In the genomic region with DNA sequence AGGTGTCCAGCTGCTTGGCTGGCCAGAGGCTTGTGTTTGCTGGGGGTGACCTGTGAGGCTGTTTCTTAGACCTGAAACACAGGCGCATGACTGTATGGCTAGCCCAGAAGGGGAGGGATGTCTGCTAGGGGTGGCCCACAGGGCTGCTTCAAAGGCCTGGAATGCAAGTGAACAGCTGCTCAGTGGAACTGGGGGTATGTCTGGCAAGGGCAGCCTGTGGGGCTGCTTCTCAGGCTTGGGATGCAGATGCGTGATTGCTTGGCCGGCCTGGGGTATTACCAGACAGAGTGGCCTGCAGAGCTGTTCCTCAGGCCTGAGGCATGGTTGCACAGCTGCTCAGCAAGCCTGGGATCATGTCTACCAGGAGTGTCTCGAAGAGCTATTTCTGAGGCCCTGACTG, we compare ENCODE assay signal across 1 cellular context.
TF ChIP-seq lines count a peak whose summit lies in the region.

No MANE protein-coding gene starts in this region.

TF ChIP-seq in SK-N-SH treated with all-trans-retinoic acid at 6 μM for 48 hours, 23 proteins besides CTCF, POLR2A, EP300 and RAD21 (continued from another document):
- TF ChIP-seq, protein P1, sequence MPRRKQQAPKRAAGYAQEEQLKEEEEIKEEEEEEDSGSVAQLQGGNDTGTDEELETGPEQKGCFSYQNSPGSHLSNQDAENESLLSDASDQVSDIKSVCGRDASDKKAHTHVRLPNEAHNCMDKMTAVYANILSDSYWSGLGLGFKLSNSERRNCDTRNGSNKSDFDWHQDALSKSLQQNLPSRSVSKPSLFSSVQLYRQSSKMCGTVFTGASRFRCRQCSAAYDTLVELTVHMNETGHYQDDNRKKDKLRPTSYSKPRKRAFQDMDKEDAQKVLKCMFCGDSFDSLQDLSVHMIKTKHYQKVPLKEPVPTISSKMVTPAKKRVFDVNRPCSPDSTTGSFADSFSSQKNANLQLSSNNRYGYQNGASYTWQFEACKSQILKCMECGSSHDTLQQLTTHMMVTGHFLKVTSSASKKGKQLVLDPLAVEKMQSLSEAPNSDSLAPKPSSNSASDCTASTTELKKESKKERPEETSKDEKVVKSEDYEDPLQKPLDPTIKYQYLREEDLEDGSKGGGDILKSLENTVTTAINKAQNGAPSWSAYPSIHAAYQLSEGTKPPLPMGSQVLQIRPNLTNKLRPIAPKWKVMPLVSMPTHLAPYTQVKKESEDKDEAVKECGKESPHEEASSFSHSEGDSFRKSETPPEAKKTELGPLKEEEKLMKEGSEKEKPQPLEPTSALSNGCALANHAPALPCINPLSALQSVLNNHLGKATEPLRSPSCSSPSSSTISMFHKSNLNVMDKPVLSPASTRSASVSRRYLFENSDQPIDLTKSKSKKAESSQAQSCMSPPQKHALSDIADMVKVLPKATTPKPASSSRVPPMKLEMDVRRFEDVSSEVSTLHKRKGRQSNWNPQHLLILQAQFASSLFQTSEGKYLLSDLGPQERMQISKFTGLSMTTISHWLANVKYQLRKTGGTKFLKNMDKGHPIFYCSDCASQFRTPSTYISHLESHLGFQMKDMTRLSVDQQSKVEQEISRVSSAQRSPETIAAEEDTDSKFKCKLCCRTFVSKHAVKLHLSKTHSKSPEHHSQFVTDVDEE (CRISPR knock-in tag; IDR thresholded peaks at IDR 0.05), result no peak
- TF ChIP-seq BACH2 (CRISPR knock-in tag; IDR thresholded peaks at IDR 0.05; ENCODE audit: borderline replicate concordance) (no peak), ARNTL (CRISPR knock-in tag; IDR thresholded peaks at IDR 0.05; ENCODE audit: borderline replicate concordance, low read depth) (no peak), PPARA (CRISPR knock-in tag; IDR thresholded peaks at IDR 0.05; ENCODE audit: borderline replicate concordance) (no peak), ISL1 (CRISPR knock-in tag; IDR thresholded peaks at IDR 0.05) (no peak), ESRRG (CRISPR knock-in tag; IDR thresholded peaks at IDR 0.05) (no peak)
- TF ChIP-seq, protein P2, sequence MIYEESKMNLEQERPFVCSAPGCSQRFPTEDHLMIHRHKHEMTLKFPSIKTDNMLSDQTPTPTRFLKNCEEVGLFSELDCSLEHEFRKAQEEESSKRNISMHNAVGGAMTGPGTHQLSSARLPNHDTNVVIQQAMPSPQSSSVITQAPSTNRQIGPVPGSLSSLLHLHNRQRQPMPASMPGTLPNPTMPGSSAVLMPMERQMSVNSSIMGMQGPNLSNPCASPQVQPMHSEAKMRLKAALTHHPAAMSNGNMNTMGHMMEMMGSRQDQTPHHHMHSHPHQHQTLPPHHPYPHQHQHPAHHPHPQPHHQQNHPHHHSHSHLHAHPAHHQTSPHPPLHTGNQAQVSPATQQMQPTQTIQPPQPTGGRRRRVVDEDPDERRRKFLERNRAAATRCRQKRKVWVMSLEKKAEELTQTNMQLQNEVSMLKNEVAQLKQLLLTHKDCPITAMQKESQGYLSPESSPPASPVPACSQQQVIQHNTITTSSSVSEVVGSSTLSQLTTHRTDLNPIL (CRISPR knock-in tag; IDR thresholded peaks at IDR 0.05; ENCODE audit: low read depth), result no peak
